ENCODE assay signal across 8 cellular contexts in genomic region chr2:242085941-242086621, GRCh38.
DNase-seq lines count a peak whose midpoint lies in the region; TF ChIP-seq lines count a peak whose summit lies in the region.

No MANE protein-coding gene starts in this region.

- H3K9me3 ChIP-seq in parathyroid adenoma (ENCODE audit: control insufficient read depth, low read length) (no peaks in the 10 kb centered on the region), WERI-Rb-1 (ENCODE audit: severe bottlenecking) (no peaks in the 10 kb centered on the region)

- H3K27ac Mint-ChIP-seq in activated T-cell treated with anti-CD3 and anti-CD28 coated beads, Interleukin-2, amount 50 U/mL, for 24 hours = peak overlapping the region; percentile 6
- H3K27ac Mint-ChIP-seq in dendritic cell treated with granulocyte-macrophage colony-stimulating factor and Interleukin-4, amounts not matched to agents 40 ng/mL and 50 ng/mL, for 4 days = peak overlapping the region; percentile 88

- H3K27ac ChIP-seq in parathyroid adenoma (no peak overlapping the region), coronary artery (peak overlapping the region in 1 of 2 donors; percentile 35), WERI-Rb-1 (no peak overlapping the region)

- DNase-seq in activated T-cell treated with anti-CD3 and anti-CD28 coated beads, Interleukin-2, amount 50 U/mL, for 24 hours = no peak
- no peak for DNase-seq in activated T-cell treated with anti-CD3 and anti-CD28 coated beads, Interleukin-2, amount 50 U/mL, for 1 hour
- DNase-seq in NOMO-1 treated with dmso at 0.1 percent for 144 hours (lab: John Stamatoyannopoulos, UW; ENCODE audit: unreplicated experiment) (peak; percentile 86), coronary artery (ENCODE audit: low spot score) (no peak), WERI-Rb-1 (no peak), T1000 (lab: John Stamatoyannopoulos, UW) (no peak)

- H3K27me3 Mint-ChIP-seq in activated T-cell treated with anti-CD3 and anti-CD28 coated beads, Interleukin-2, amount 50 U/mL, for 24 hours = peaks cover 19% of the 10 kb centered on the region
- peaks cover under 1% of the 10 kb centered on the region for H3K27me3 Mint-ChIP-seq in dendritic cell treated with granulocyte-macrophage colony-stimulating factor and Interleukin-4, amounts not matched to agents 40 ng/mL and 50 ng/mL, for 4 days

- H3K36me3 ChIP-seq in parathyroid adenoma (ENCODE audit: control insufficient read depth, insufficient read depth, low read length) (no peaks in the 10 kb centered on the region), WERI-Rb-1 (no peaks in the 10 kb centered on the region)

- H3K79me2 ChIP-seq in parathyroid adenoma = peaks cover 2% of the 10 kb centered on the region

- H3K4me3 Mint-ChIP-seq in activated T-cell treated with anti-CD3 and anti-CD28 coated beads, Interleukin-2, amount 50 U/mL, for 24 hours = no peak overlapping the region
- H3K4me3 Mint-ChIP-seq in dendritic cell treated with granulocyte-macrophage colony-stimulating factor and Interleukin-4, amounts not matched to agents 40 ng/mL and 50 ng/mL, for 4 days = peak overlapping the region; percentile 60

- H3K9me3 Mint-ChIP-seq in activated T-cell treated with anti-CD3 and anti-CD28 coated beads, Interleukin-2, amount 50 U/mL, for 24 hours = no peaks in the 10 kb centered on the region
- no peaks in the 10 kb centered on the region for H3K9me3 Mint-ChIP-seq in dendritic cell treated with granulocyte-macrophage colony-stimulating factor and Interleukin-4, amounts not matched to agents 40 ng/mL and 50 ng/mL, for 4 days

- H3K4me1 ChIP-seq in parathyroid adenoma = peaks cover 5% of the 10 kb centered on the region

- H3K27me3 ChIP-seq in parathyroid adenoma (ENCODE audit: control insufficient read depth, insufficient read depth, low read length) (no peaks in the 10 kb centered on the region), WERI-Rb-1 (ENCODE audit: insufficient read depth, low read depth, severe bottlenecking) (no peaks in the 10 kb centered on the region)

- peaks cover 2% of the 10 kb centered on the region for H3K36me3 Mint-ChIP-seq in activated T-cell treated with anti-CD3 and anti-CD28 coated beads, Interleukin-2, amount 50 U/mL, for 24 hours (ENCODE audit: low read depth)
- peaks cover 7% of the 10 kb centered on the region for H3K36me3 Mint-ChIP-seq in dendritic cell treated with granulocyte-macrophage colony-stimulating factor and Interleukin-4, amounts not matched to agents 40 ng/mL and 50 ng/mL, for 4 days (ENCODE audit: low read depth)

- peak overlapping the region; percentile 38 for H2AFZ ChIP-seq in parathyroid adenoma

- peaks cover 32% of the 10 kb centered on the region for H3K4me1 Mint-ChIP-seq in activated T-cell treated with anti-CD3 and anti-CD28 coated beads, Interleukin-2, amount 50 U/mL, for 24 hours (ENCODE audit: low read depth)
- peaks cover 30% of the 10 kb centered on the region for H3K4me1 Mint-ChIP-seq in dendritic cell treated with granulocyte-macrophage colony-stimulating factor and Interleukin-4, amounts not matched to agents 40 ng/mL and 50 ng/mL, for 4 days (ENCODE audit: low read depth)

- intact Hi-C loops in dendritic cell treated with granulocyte-macrophage colony-stimulating factor and Interleukin-4, amounts not matched to agents 40 ng/mL and 50 ng/mL, for 4 days (cut with micrococcal nuclease) = no loop called here

- TF ChIP-seq CTCF in parathyroid adenoma (IDR thresholded peaks at IDR 0.05) = no peak
- no peak for TF ChIP-seq CTCF in coronary artery (IDR thresholded peaks at IDR 0.05)
- no peak for TF ChIP-seq CTCF in WERI-Rb-1 (IDR thresholded peaks at IDR 0.05; ENCODE audit: low read depth, low read length)

- H3K4me3 ChIP-seq in parathyroid adenoma (ENCODE audit: low read depth, low read length) = no peak overlapping the region
- H3K4me3 ChIP-seq in coronary artery = no peak overlapping the region
- H3K4me3 ChIP-seq in WERI-Rb-1 (ENCODE audit: low read depth, low read length) = no peak overlapping the region

- no peak overlapping the region for H3K9ac ChIP-seq in parathyroid adenoma

- H3K4me2 ChIP-seq in parathyroid adenoma (ENCODE audit: low read length) = no peak overlapping the region
